13 cellular contexts compared by ENCODE assay signal in the genomic region with DNA sequence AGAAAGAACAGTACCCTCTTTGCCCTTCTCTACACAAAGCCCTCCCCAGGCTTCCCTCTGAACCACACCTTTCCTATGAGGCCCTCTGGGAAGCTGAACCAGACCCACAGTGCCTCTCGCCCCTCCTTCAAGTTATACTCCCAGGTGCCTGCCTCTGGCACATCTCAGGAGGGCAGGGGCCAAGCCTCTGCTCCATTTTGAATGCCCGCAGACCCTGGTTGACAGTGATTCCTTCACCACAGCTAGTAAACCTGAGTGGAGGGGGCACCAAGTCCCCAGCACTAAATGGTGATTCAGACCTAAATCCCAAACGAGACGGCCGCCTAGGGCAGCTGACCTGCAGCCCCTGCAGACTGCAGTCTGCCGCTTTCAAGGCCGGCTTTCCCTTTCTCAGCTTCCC.
"Had no signal": no experiment of that assay in that cellular context is flagged by ENCODE, and none has a peak within 500 bp of the region (broad histone marks: within the 10 kb centered on the region; RNA-seq: fewer than 3 reads in every experiment).

No MANE protein-coding gene starts in this region.

- H3K27ac ChIP-seq: adrenal gland, VCaP had no signal

- H3K27me3 Mint-ChIP-seq: activated CD4-positive, alpha-beta T cell treated with anti-CD3 and anti-CD28 coated beads for 36 hours; activated CD8-positive, alpha-beta T cell treated with anti-CD3 and anti-CD28 coated beads for 36 hours had no signal

- H3K9me3 ChIP-seq: adrenal gland, upper lobe of left lung had no signal

- H3K36me3 ChIP-seq: adrenal gland, upper lobe of left lung had no signal

- H3K4me1 ChIP-seq: adrenal gland had no signal

- H3K4me1 Mint-ChIP-seq: activated CD4-positive, alpha-beta T cell treated with anti-CD3 and anti-CD28 coated beads for 36 hours; stimulated activated effector memory CD8-positive, alpha-beta T cell treated with anti-CD3 and anti-CD28 coated beads, Interleukin-12 subunit alpha, Interleukin-12 subunit beta, amount 100 ng/mL, for 72 hours had no signal

- H3K36me3 Mint-ChIP-seq: natural killer cell; stimulated activated effector memory CD8-positive, alpha-beta T cell treated with anti-CD3 and anti-CD28 coated beads, Interleukin-12 subunit alpha, Interleukin-12 subunit beta, amount 100 ng/mL, for 72 hours had no signal

- DNase-seq: activated CD4-positive, alpha-beta T cell treated with anti-CD3 and anti-CD28 coated beads for 36 hours; activated CD8-positive, alpha-beta T cell treated with anti-CD3 and anti-CD28 coated beads for 36 hours; activated naive CD4-positive, alpha-beta T cell treated with anti-CD3 and anti-CD28 coated beads, Interleukin-2, amount 50 U/mL, for 16 hours; adrenal gland; central memory CD4-positive, alpha-beta T cell; cortex of kidney; effector CD8-positive, alpha-beta T cell; natural killer cell; T-helper 1 cell; upper lobe of left lung had no signal

- H3K27me3 ChIP-seq: adrenal gland, upper lobe of left lung had no signal

- H3K9me3 Mint-ChIP-seq: activated CD8-positive, alpha-beta T cell treated with anti-CD3 and anti-CD28 coated beads for 36 hours; natural killer cell; stimulated activated effector memory CD8-positive, alpha-beta T cell treated with anti-CD3 and anti-CD28 coated beads, Interleukin-12 subunit alpha, Interleukin-12 subunit beta, amount 100 ng/mL, for 72 hours had no signal

- ATAC-seq: activated CD4-positive, alpha-beta T cell treated with anti-CD3 and anti-CD28 coated beads for 36 hours; activated CD8-positive, alpha-beta T cell treated with anti-CD3 and anti-CD28 coated beads for 36 hours; natural killer cell; stimulated activated effector memory CD8-positive, alpha-beta T cell treated with anti-CD3 and anti-CD28 coated beads, Interleukin-12 subunit alpha, Interleukin-12 subunit beta, amount 100 ng/mL, for 72 hours had no signal

- H3K4me3 ChIP-seq: adrenal gland, skin epidermis, upper lobe of left lung had no signal

- H3K27ac Mint-ChIP-seq: activated CD4-positive, alpha-beta T cell treated with anti-CD3 and anti-CD28 coated beads for 36 hours; activated CD8-positive, alpha-beta T cell treated with anti-CD3 and anti-CD28 coated beads for 36 hours; natural killer cell; stimulated activated effector memory CD8-positive, alpha-beta T cell treated with anti-CD3 and anti-CD28 coated beads, Interleukin-12 subunit alpha, Interleukin-12 subunit beta, amount 100 ng/mL, for 72 hours had no signal

- H3K4me3 Mint-ChIP-seq: activated CD4-positive, alpha-beta T cell treated with anti-CD3 and anti-CD28 coated beads for 36 hours; activated CD8-positive, alpha-beta T cell treated with anti-CD3 and anti-CD28 coated beads for 36 hours; natural killer cell; stimulated activated effector memory CD8-positive, alpha-beta T cell treated with anti-CD3 and anti-CD28 coated beads, Interleukin-12 subunit alpha, Interleukin-12 subunit beta, amount 100 ng/mL, for 72 hours had no signal
